ENCODE assay signal across 7 cellular contexts in genomic region chr20:35511814-35512420, GRCh38. TPM values are rescaled to one million over a fixed set of nuclear protein-coding genes. Genes with fewer than 3 reads are reported as not detected.
A peak's percentile ranks its signal among the peaks of the same experiment; 100 is the strongest.
DNase-seq lines count a peak whose midpoint lies in the region; ATAC-seq and TF ChIP-seq lines count a peak whose summit lies in the region.

No MANE protein-coding gene starts in this region.

- H3K9me3 Mint-ChIP-seq in activated CD8-positive, alpha-beta memory T cell treated with anti-CD3 and anti-CD28 coated beads, Interleukin-2, amount 10 ng/mL, durations not matched to agents 7 days and 5 days (ENCODE audit: low read depth), result no peaks in the 10 kb centered on the region

- no peaks in the 10 kb centered on the region for H3K27me3 ChIP-seq in brain microvascular endothelial cell (replicated peaks)
- H3K27me3 ChIP-seq in liver (ENCODE audit: control insufficient read depth in 4 of 4, insufficient read depth in 4 of 4, low read length in 3 of 4), result no peaks in the 10 kb centered on the region

- H3K36me3 Mint-ChIP-seq in activated CD8-positive, alpha-beta memory T cell treated with anti-CD3 and anti-CD28 coated beads, Interleukin-2, amount 10 ng/mL, durations not matched to agents 7 days and 5 days, result peaks cover 36% of the 10 kb centered on the region

- CTCF ChIA-PET in activated CD8-positive, alpha-beta memory T cell treated with anti-CD3 and anti-CD28 coated beads, Interleukin-2, amount 10 ng/mL, durations not matched to agents 7 days and 5 days (lab: Charles Lee), result interaction anchor here (1.0 to 1.1 kb wide), 2 partner anchors 15 to 30 kb away, joined by 3 read pairs; partner anchors contain the start of gene ERGIC3

- peaks cover 7% of the 10 kb centered on the region for H3K4me1 Mint-ChIP-seq in activated CD8-positive, alpha-beta memory T cell treated with anti-CD3 and anti-CD28 coated beads, Interleukin-2, amount 10 ng/mL, durations not matched to agents 7 days and 5 days

- peak; percentile 79 to 83 for TF ChIP-seq RAD21 in liver (IDR thresholded peaks at IDR 0.05)

- WGBS in liver, result 96% methylated on average over 2 of the region's 2 CpGs

- H3K4me3 ChIP-seq in GM12864 (ENCODE audit: low read depth, low read length), result no peak overlapping the region
- H3K4me3 ChIP-seq in brain microvascular endothelial cell (ENCODE audit: low read depth, low read length), result no peak overlapping the region
- H3K4me3 ChIP-seq in liver (ENCODE audit: low read depth in 1 of 3, low read length in 3 of 3), result no peak overlapping the region

- no peak for DNase-seq in GM12864 (ENCODE audit: low read depth)
- DNase-seq in NCI-H1105 (lab: John Stamatoyannopoulos, UW), result peak; percentile 6
- peak; percentile 33 for DNase-seq in brain microvascular endothelial cell
- no peak for DNase-seq in activated CD8-positive, alpha-beta memory T cell treated with anti-CD3 and anti-CD28 coated beads, Interleukin-2, amount 10 ng/mL, durations not matched to agents 7 days and 5 days
- no peak for DNase-seq in NCI-H146 treated with DMSO at 0.1 percent for 48 hours (lab: John Stamatoyannopoulos, UW; ENCODE audit: unreplicated experiment)

- TF ChIP-seq CTCF in GM12864 (IDR thresholded peaks at IDR 0.05; ENCODE audit: low read depth, low read length, missing control alignments), result peak; percentile 28
- TF ChIP-seq CTCF in brain microvascular endothelial cell (IDR thresholded peaks at IDR 0.05; ENCODE audit: low read depth, low read length, missing control alignments), result peak; percentile 79
- peak; percentile 54 for TF ChIP-seq CTCF in liver (IDR thresholded peaks at IDR 0.05; ENCODE audit: low read depth, low read length, missing input control)

- no peaks in the 10 kb centered on the region for H3K4me1 ChIP-seq in liver (ENCODE audit: control insufficient read depth in 4 of 4, insufficient read depth in 4 of 4, low read length in 3 of 4)

- H3K27me3 Mint-ChIP-seq in activated CD8-positive, alpha-beta memory T cell treated with anti-CD3 and anti-CD28 coated beads, Interleukin-2, amount 10 ng/mL, durations not matched to agents 7 days and 5 days, result no peaks in the 10 kb centered on the region

- H3K27ac Mint-ChIP-seq in activated CD8-positive, alpha-beta memory T cell treated with anti-CD3 and anti-CD28 coated beads, Interleukin-2, amount 10 ng/mL, durations not matched to agents 7 days and 5 days, result no peak overlapping the region

- H3K27ac ChIP-seq in brain microvascular endothelial cell (no peak overlapping the region), liver (ENCODE audit: low read depth in 1 of 2, low read length in 2 of 2) (no peak overlapping the region)

- no peak overlapping the region for H3K9ac ChIP-seq in liver (ENCODE audit: low read depth in 1 of 2, low read length in 2 of 2)

- no peaks in the 10 kb centered on the region for H3K9me3 ChIP-seq in liver (ENCODE audit: control insufficient read depth in 4 of 4, low read length in 3 of 4)

- H3K4me3 Mint-ChIP-seq in activated CD8-positive, alpha-beta memory T cell treated with anti-CD3 and anti-CD28 coated beads, Interleukin-2, amount 10 ng/mL, durations not matched to agents 7 days and 5 days, result no peak overlapping the region

- in situ Hi-C loops in brain microvascular endothelial cell (cut with HindIII; ENCODE audit: low pct_ligation_motif_present, low sequenced_read_pairs), result no loop called here

- H3K36me3 ChIP-seq in brain microvascular endothelial cell (replicated peaks) (peaks cover 56% of the 10 kb centered on the region), liver (ENCODE audit: control insufficient read depth in 4 of 4, insufficient read depth in 3 of 4, low read depth in 1 of 4, low read length in 3 of 4) (peaks cover 0 to 53% (median 17%) of the 10 kb centered on the region in 4 donors)

- ATAC-seq in activated CD8-positive, alpha-beta memory T cell treated with anti-CD3 and anti-CD28 coated beads, Interleukin-2, amount 10 ng/mL, durations not matched to agents 7 days and 5 days, result no peak
- no peak for ATAC-seq in HG02678 (IDR thresholded peaks at IDR 0.05; ENCODE audit: unreplicated experiment)

TF ChIP-seq in liver, 16 proteins besides CTCF, POLR2A, EP300 and RAD21:
- no peak for TF ChIP-seq ZBTB33 (IDR thresholded peaks at IDR 0.05)
- no peak for TF ChIP-seq SP1 (IDR thresholded peaks at IDR 0.05)
- TF ChIP-seq YY1 (IDR thresholded peaks at IDR 0.05), result no peak
- TF ChIP-seq JUND (IDR thresholded peaks at IDR 0.05), result no peak
- no peak for TF ChIP-seq HNF4A (conservative IDR thresholded peaks at IDR 0.05)
- TF ChIP-seq NR2F2 (IDR thresholded peaks at IDR 0.05), result no peak

RNA-seq across cellular contexts. Expression of gene C20orf173, which starts 17.5 kb away (rescaled TPM):
- total RNA-seq in liver, result not detected
- polyA plus RNA-seq in liver, result not detected
- total RNA-seq in activated CD8-positive, alpha-beta memory T cell treated with anti-CD3 and anti-CD28 coated beads, Interleukin-2, amount 10 ng/mL, durations not matched to agents 7 days and 5 days, result not detected

RNA-seq across cellular contexts. Expression of gene ERGIC3, which starts 30.0 kb away (rescaled TPM):
- total RNA-seq in liver, result 100 to 1,000 TPM; 110 to 167 TPM
- polyA plus RNA-seq in liver, result 100 to 1,000 TPM; 115 to 124 TPM
- total RNA-seq in activated CD8-positive, alpha-beta memory T cell treated with anti-CD3 and anti-CD28 coated beads, Interleukin-2, amount 10 ng/mL, durations not matched to agents 7 days and 5 days, result 100 to 1,000 TPM; 115 to 128 TPM

RNA-seq across cellular contexts. Expression of gene CEP250, which starts 56.5 kb away (rescaled TPM):
- 10 to 100 TPM; 11.3 to 13.3 TPM for total RNA-seq in liver
- polyA plus RNA-seq in liver, result 1 to 10 TPM; 3.4 to 5.3 TPM
- 10 to 100 TPM; 68.6 to 86.9 TPM for total RNA-seq in activated CD8-positive, alpha-beta memory T cell treated with anti-CD3 and anti-CD28 coated beads, Interleukin-2, amount 10 ng/mL, durations not matched to agents 7 days and 5 days

Comparison
In these comparisons a context has a peak if more than half of its experiments do, and no peak if none do; other contexts are left out.
1. DNase-seq: peak in NCI-H1105 (single experiment) and brain microvascular endothelial cell (single experiment); none in GM12864 (single experiment), activated CD8-positive, alpha-beta memory T cell treated with anti-CD3 and anti-CD28 coated beads, Interleukin-2, amount 10 ng/mL, durations not matched to agents 7 days and 5 days (single experiment) and NCI-H146 treated with DMSO at 0.1 percent for 48 hours (single experiment).
2. CTCF ChIP-seq: peak in every context shown above with its lines; median percentile 79 in brain microvascular endothelial cell; 54 in liver; 28 in GM12864.
3. RNA of gene CEP250, which starts 56.5 kb away (total RNA-seq): 68.6 to 86.9 TPM in activated CD8-positive, alpha-beta memory T cell treated with anti-CD3 and anti-CD28 coated beads, Interleukin-2, amount 10 ng/mL, durations not matched to agents 7 days and 5 days; 11.3 to 13.3 TPM in liver; every median in the first group is over 4 times any median in the second.